16 cellular contexts compared by ENCODE assay signal in genomic region chr7:25795824-25796235, GRCh38.
DNase-seq lines count a peak whose midpoint lies in the region; ATAC-seq and TF ChIP-seq lines count a peak whose summit lies in the region.
"Had no signal": no experiment of that assay in that cellular context is flagged by ENCODE, and none has a peak within 500 bp of the region (broad histone marks: within the 10 kb centered on the region; RNA-seq: fewer than 3 reads in every experiment).

No MANE protein-coding gene starts in this region.

- H3K9ac ChIP-seq in HCT116 (ENCODE audit: low read length): no peak overlapping the region
- H3K9ac ChIP-seq: neural progenitor cell had no signal

- no peaks in the 10 kb centered on the region for H3K9me2 ChIP-seq in HCT116 (ENCODE audit: insufficient read depth)

- intact Hi-C loops in HCT116 (cut with micrococcal nuclease): no loop called here
- intact Hi-C loops in tibial artery (cut with DNase I; ENCODE audit: low total_unique reads): no loop called here

- H3K4me1 Mint-ChIP-seq in stimulated activated memory B cell treated with anti-CD40 and anti-IgM and Interleukin-4, amounts not matched to agents 10 μg/mL and 1 μg/mL and 100 μg/mL, for 72 hours: no peaks in the 10 kb centered on the region
- H3K4me1 Mint-ChIP-seq: activated B cell treated with CpG ODN at 0.5 μM for 24 hours; stimulated activated effector memory CD8-positive, alpha-beta T cell treated with anti-CD3 and anti-CD28 coated beads, Interleukin-12 subunit alpha, Interleukin-12 subunit beta, amount 100 ng/mL, for 72 hours had no signal

- CTCF ChIA-PET in HCT116 (lab: Charles Lee): no interaction called here

- no peaks in the 10 kb centered on the region for H3K4me1 ChIP-seq in HCT116 (ENCODE audit: control insufficient read depth in 1 of 2, insufficient read depth in 2 of 2, low read length in 2 of 2)
- peaks cover 0 to 51% (median 13%) of the 10 kb centered on the region in 4 donors for H3K4me1 ChIP-seq in tibial artery
- H3K4me1 ChIP-seq: neural progenitor cell had no signal

- H3K27me3 ChIP-seq in HCT116 (ENCODE audit: insufficient read depth, low read length): peaks cover 8% of the 10 kb centered on the region
- H3K27me3 ChIP-seq in tibial artery: no peaks in the 10 kb centered on the region
- H3K27me3 ChIP-seq: body of pancreas, neural progenitor cell, SJCRH30 had no signal

- H3K27me3 Mint-ChIP-seq in stimulated activated memory B cell treated with anti-CD40 and anti-IgM and Interleukin-4, amounts not matched to agents 10 μg/mL and 1 μg/mL and 100 μg/mL, for 72 hours: peaks cover 38% of the 10 kb centered on the region

- no peak for TF ChIP-seq RAD21 in HCT116 (IDR thresholded peaks at IDR 0.05; ENCODE audit: low read depth)

- H3K9me3 Mint-ChIP-seq in stimulated activated memory B cell treated with anti-CD40 and anti-IgM and Interleukin-4, amounts not matched to agents 10 μg/mL and 1 μg/mL and 100 μg/mL, for 72 hours: no peaks in the 10 kb centered on the region
- H3K9me3 Mint-ChIP-seq: activated B cell treated with CpG ODN at 0.5 μM for 24 hours; neural progenitor cell; stimulated activated effector memory CD8-positive, alpha-beta T cell treated with anti-CD3 and anti-CD28 coated beads, Interleukin-12 subunit alpha, Interleukin-12 subunit beta, amount 100 ng/mL, for 72 hours had no signal

- H3K79me2 ChIP-seq in HCT116 (ENCODE audit: insufficient read depth, low read length): no peaks in the 10 kb centered on the region

- no peak overlapping the region for H3K27ac Mint-ChIP-seq in stimulated activated memory B cell treated with anti-CD40 and anti-IgM and Interleukin-4, amounts not matched to agents 10 μg/mL and 1 μg/mL and 100 μg/mL, for 72 hours
- H3K27ac Mint-ChIP-seq: activated B cell treated with CpG ODN at 0.5 μM for 24 hours; neural progenitor cell; stimulated activated effector memory CD8-positive, alpha-beta T cell treated with anti-CD3 and anti-CD28 coated beads, Interleukin-12 subunit alpha, Interleukin-12 subunit beta, amount 100 ng/mL, for 72 hours had no signal

- no peaks in the 10 kb centered on the region for H3K36me3 Mint-ChIP-seq in stimulated activated memory B cell treated with anti-CD40 and anti-IgM and Interleukin-4, amounts not matched to agents 10 μg/mL and 1 μg/mL and 100 μg/mL, for 72 hours
- H3K36me3 Mint-ChIP-seq: neural progenitor cell; stimulated activated effector memory CD8-positive, alpha-beta T cell treated with anti-CD3 and anti-CD28 coated beads, Interleukin-12 subunit alpha, Interleukin-12 subunit beta, amount 100 ng/mL, for 72 hours had no signal

- RAD21 ChIA-PET in HCT116 (lab: Charles Lee; ENCODE audit: low non-redundant PET in 1 of 2, low total read pairs in 2 of 2, uncharacterized antibody in 2 of 2, unreplicated experiment in 2 of 2): no interaction called here

- H3K36me3 ChIP-seq in HCT116 (ENCODE audit: control insufficient read depth in 1 of 2, insufficient read depth in 2 of 2, low read length in 2 of 2): no peaks in the 10 kb centered on the region
- H3K36me3 ChIP-seq in tibial artery: no peaks in the 10 kb centered on the region
- H3K36me3 ChIP-seq: neural progenitor cell, SJCRH30 had no signal

- no peak overlapping the region for H3K27ac ChIP-seq in HCT116 (ENCODE audit: low read depth, low read length)
- peak overlapping the region; percentile 67 to 74 for H3K27ac ChIP-seq in tibial artery
- H3K27ac ChIP-seq: body of pancreas, epithelial cell of prostate, neural progenitor cell, SJCRH30 had no signal

- POLR2A ChIA-PET in HCT116 (lab: Charles Lee): no interaction called here

- DNase-seq in HCT116 (ENCODE audit: low read depth, low spot score): no peak
- DNase-seq in astrocyte of the hippocampus (ENCODE audit: low read depth, low spot score): peak; percentile 15
- peak; percentile 71 for DNase-seq in iris pigment epithelial cell (ENCODE audit: low read depth)
- DNase-seq in tibial artery: no peak
- no peak for DNase-seq in midbrain (lab: John Stamatoyannopoulos, UW)
- no peak for DNase-seq in cerebellum (ENCODE audit: low spot score)
- DNase-seq: activated B cell treated with CpG ODN at 0.5 μM for 24 hours, activated T-cell treated with anti-CD3 and anti-CD28 coated beads for 4 hours, body of pancreas, DMS 273 treated with DMSO at 0.1 percent for 48 hours, kidney glomerular epithelial cell, SJCRH30 had no signal

- peak overlapping the region; percentile 14; the same call in 1 of the 2 replicates for H3K4me2 ChIP-seq in HCT116 (ENCODE audit: low read length)
- H3K4me2 ChIP-seq: neural progenitor cell had no signal

- H4K20me1 ChIP-seq in HCT116 (ENCODE audit: insufficient read depth): no peaks in the 10 kb centered on the region

- TF ChIP-seq POLR2A in HCT116 (IDR thresholded peaks at IDR 0.05; ENCODE audit: borderline replicate concordance, extremely low read depth, insufficient read depth, insufficient read length): no peak

- TF ChIP-seq CTCF in HCT116 (IDR thresholded peaks at IDR 0.05 in 2 of 3, conservative IDR thresholded peaks at IDR 0.05 in 1 of 3; ENCODE audit: borderline replicate concordance in 1 of 3, insufficient read depth in 1 of 3, low read depth in 2 of 3, low read length in 2 of 3) (no peak), tibial artery (IDR thresholded peaks at IDR 0.05) (no peak)

- H3K9me3 ChIP-seq in HCT116 (ENCODE audit: control insufficient read depth in 1 of 2, insufficient read depth in 1 of 2, low read depth in 1 of 2, low read length in 2 of 2) (no peaks in the 10 kb centered on the region), tibial artery (no peaks in the 10 kb centered on the region)
- H3K9me3 ChIP-seq: body of pancreas, SJCRH30 had no signal

- ATAC-seq in HCT116: peak; percentile 36; the same call in 1 of the 2 replicates
- no peak for ATAC-seq in stimulated activated memory B cell treated with anti-CD40 and anti-IgM and Interleukin-4, amounts not matched to agents 10 μg/mL and 1 μg/mL and 100 μg/mL, for 72 hours
- ATAC-seq: body of pancreas; stimulated activated effector memory CD8-positive, alpha-beta T cell treated with anti-CD3 and anti-CD28 coated beads, Interleukin-12 subunit alpha, Interleukin-12 subunit beta, amount 100 ng/mL, for 72 hours had no signal

- no peak overlapping the region for H3K4me3 Mint-ChIP-seq in stimulated activated memory B cell treated with anti-CD40 and anti-IgM and Interleukin-4, amounts not matched to agents 10 μg/mL and 1 μg/mL and 100 μg/mL, for 72 hours
- H3K4me3 Mint-ChIP-seq: activated B cell treated with CpG ODN at 0.5 μM for 24 hours; neural progenitor cell; stimulated activated effector memory CD8-positive, alpha-beta T cell treated with anti-CD3 and anti-CD28 coated beads, Interleukin-12 subunit alpha, Interleukin-12 subunit beta, amount 100 ng/mL, for 72 hours had no signal

- no peak overlapping the region for H3K4me3 ChIP-seq in HCT116 (replicated peaks in 1 of 2; ENCODE audit: low read depth in 1 of 2, low read length in 2 of 2)
- peak overlapping the region in 1 of 2 donors; percentile 1 for H3K4me3 ChIP-seq in tibial artery
- H3K4me3 ChIP-seq: body of pancreas, neural progenitor cell, SJCRH30 had no signal

- no TSS peak for BruUV-seq in HCT116 (replicated peaks; lab: Mats Ljungman, UMichigan)

- H2AFZ ChIP-seq in HCT116 (ENCODE audit: low read depth, low read length, poor library complexity, severe bottlenecking): no peak overlapping the region
- H2AFZ ChIP-seq: neural progenitor cell had no signal

TF ChIP-seq in HCT116, 20 proteins besides CTCF, POLR2A, EP300 and RAD21:
- no peak for TF ChIP-seq MAX (IDR thresholded peaks at IDR 0.05)
- no peak for TF ChIP-seq YY1 (IDR thresholded peaks at IDR 0.05; ENCODE audit: extremely low read depth, insufficient replicate concordance, low read depth, low read length)
- TF ChIP-seq, protein P1, sequence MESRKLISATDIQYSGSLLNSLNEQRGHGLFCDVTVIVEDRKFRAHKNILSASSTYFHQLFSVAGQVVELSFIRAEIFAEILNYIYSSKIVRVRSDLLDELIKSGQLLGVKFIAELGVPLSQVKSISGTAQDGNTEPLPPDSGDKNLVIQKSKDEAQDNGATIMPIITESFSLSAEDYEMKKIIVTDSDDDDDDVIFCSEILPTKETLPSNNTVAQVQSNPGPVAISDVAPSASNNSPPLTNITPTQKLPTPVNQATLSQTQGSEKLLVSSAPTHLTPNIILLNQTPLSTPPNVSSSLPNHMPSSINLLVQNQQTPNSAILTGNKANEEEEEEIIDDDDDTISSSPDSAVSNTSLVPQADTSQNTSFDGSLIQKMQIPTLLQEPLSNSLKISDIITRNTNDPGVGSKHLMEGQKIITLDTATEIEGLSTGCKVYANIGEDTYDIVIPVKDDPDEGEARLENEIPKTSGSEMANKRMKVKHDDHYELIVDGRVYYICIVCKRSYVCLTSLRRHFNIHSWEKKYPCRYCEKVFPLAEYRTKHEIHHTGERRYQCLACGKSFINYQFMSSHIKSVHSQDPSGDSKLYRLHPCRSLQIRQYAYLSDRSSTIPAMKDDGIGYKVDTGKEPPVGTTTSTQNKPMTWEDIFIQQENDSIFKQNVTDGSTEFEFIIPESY (IDR thresholded peaks at IDR 0.05; ENCODE audit: extremely low read depth, insufficient replicate concordance, low read length): no peak
- no peak for TF ChIP-seq ELF1 (IDR thresholded peaks at IDR 0.05; ENCODE audit: borderline replicate concordance, low read depth)
- no peak for TF ChIP-seq POLR2AphosphoS5 (IDR thresholded peaks at IDR 0.05; ENCODE audit: low read depth, low read length)
- TF ChIP-seq ZFX (IDR thresholded peaks at IDR 0.05): no peak
- TF ChIP-seq SRF (IDR thresholded peaks at IDR 0.05; ENCODE audit: low read depth): no peak
- no peak for TF ChIP-seq EZH2phosphoT487 (IDR thresholded peaks at IDR 0.05; ENCODE audit: borderline replicate concordance)
- no peak for TF ChIP-seq EGR1 (IDR thresholded peaks at IDR 0.05; ENCODE audit: low read depth)
- TF ChIP-seq TCF7L2 (IDR thresholded peaks at IDR 0.05; ENCODE audit: borderline replicate concordance, extremely low read depth, insufficient read depth, insufficient read length): no peak
- TF ChIP-seq JUND (IDR thresholded peaks at IDR 0.05): no peak
- TF ChIP-seq CEBPB (IDR thresholded peaks at IDR 0.05; ENCODE audit: low read depth): no peak
- TF ChIP-seq FOSL1 (IDR thresholded peaks at IDR 0.05; ENCODE audit: low read depth): no peak
TF ChIP-seq in HCT116: peak in this region for 0.

Comparison
In these comparisons a context has a peak if more than half of its experiments do, and no peak if none do; other contexts are left out.
1. DNase-seq: peak in astrocyte of the hippocampus (single experiment) and iris pigment epithelial cell (single experiment); none in HCT116 (single experiment), tibial artery (0 of 2), midbrain (single experiment) and cerebellum (single experiment).